In the genomic region with DNA sequence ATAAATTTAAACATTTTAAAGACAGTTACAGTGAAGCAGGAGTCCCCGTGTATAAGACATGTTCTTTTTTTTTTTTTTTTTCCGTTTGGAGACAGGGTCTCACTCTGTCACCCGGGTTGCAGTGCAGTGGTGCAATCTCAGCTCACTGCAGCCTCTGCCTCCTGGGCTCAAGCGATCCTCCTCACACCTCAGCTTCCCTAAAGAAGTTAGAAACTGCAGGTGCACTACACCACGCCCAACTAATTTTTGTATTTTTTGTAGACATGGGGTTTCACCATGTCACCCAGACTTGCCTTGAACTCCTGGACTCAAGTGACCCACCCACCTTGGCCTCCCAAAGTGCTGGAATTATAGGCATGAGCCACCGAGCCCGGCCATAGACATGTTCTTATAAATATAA, we compare ENCODE assay signal across 11 cellular contexts. TPM values are rescaled to one million over a fixed set of nuclear protein-coding genes. Genes with fewer than 3 reads are reported as not detected.
DNase-seq lines count a peak whose midpoint lies in the region; ATAC-seq, FAIRE-seq and TF ChIP-seq lines count a peak whose summit lies in the region.
"Had no signal": no experiment of that assay in that cellular context is flagged by ENCODE, and none has a peak within 500 bp of the region (broad histone marks: within the 10 kb centered on the region; RNA-seq: fewer than 3 reads in every experiment).

No MANE protein-coding gene starts in this region.

- no peak overlapping the region for H2AFZ ChIP-seq in OCI-LY7 (ENCODE audit: low read length)

- H3K27me3 Mint-ChIP-seq in activated naive CD4-positive, alpha-beta T cell treated with anti-CD3 and anti-CD28 coated beads for 36 hours (ENCODE audit: low read depth): no peaks in the 10 kb centered on the region
- no peaks in the 10 kb centered on the region for H3K27me3 Mint-ChIP-seq in dendritic cell treated with granulocyte-macrophage colony-stimulating factor and Interleukin-4, amounts not matched to agents 40 ng/mL and 50 ng/mL, for 4 days

- H3K27ac Mint-ChIP-seq in activated naive CD4-positive, alpha-beta T cell treated with anti-CD3 and anti-CD28 coated beads for 36 hours: peak overlapping the region; percentile 100
- H3K27ac Mint-ChIP-seq in dendritic cell treated with granulocyte-macrophage colony-stimulating factor and Interleukin-4, amounts not matched to agents 40 ng/mL and 50 ng/mL, for 4 days: peak overlapping the region; percentile 97

- intact Hi-C loops in activated naive CD4-positive, alpha-beta T cell treated with anti-CD3 and anti-CD28 coated beads for 36 hours (cut with micrococcal nuclease): no loop called here
- intact Hi-C loops in OCI-LY7 (cut with micrococcal nuclease; ENCODE audit: unreplicated experiment): no loop called here
- intact Hi-C loops in dendritic cell treated with granulocyte-macrophage colony-stimulating factor and Interleukin-4, amounts not matched to agents 40 ng/mL and 50 ng/mL, for 4 days (cut with micrococcal nuclease): no loop called here
- intact Hi-C loops in pancreas (cut with DNase I): no loop called here

- POLR2A ChIA-PET in OCI-LY7 (lab: Charles Lee): interaction anchor here (0.6 to 3.4 kb wide), 6 partner anchors 8 to 548 kb away, joined by 3 to 71 read pairs (median 4); a partner anchor contains a TSS

- H3K79me2 ChIP-seq in OCI-LY7 (ENCODE audit: insufficient read depth, low read depth, low read length): peaks cover 93% of the 10 kb centered on the region

- TF ChIP-seq CTCF in OCI-LY7 (conservative IDR thresholded peaks at IDR 0.05; ENCODE audit: low read length) (no peak), thoracic aorta (IDR thresholded peaks at IDR 0.05) (no peak), pancreas (IDR thresholded peaks at IDR 0.05) (no peak)

- H3K4me1 Mint-ChIP-seq in activated naive CD4-positive, alpha-beta T cell treated with anti-CD3 and anti-CD28 coated beads for 36 hours (ENCODE audit: low read depth): peaks cover 57% of the 10 kb centered on the region
- H3K4me1 Mint-ChIP-seq in dendritic cell treated with granulocyte-macrophage colony-stimulating factor and Interleukin-4, amounts not matched to agents 40 ng/mL and 50 ng/mL, for 4 days (ENCODE audit: low read depth): peaks cover 44% of the 10 kb centered on the region

- H3K4me3 ChIP-seq in OCI-LY7 (ENCODE audit: low read depth, low read length, poor library complexity, severe bottlenecking) (peak overlapping the region; percentile 73), thoracic aorta (peak overlapping the region; percentile 65), pancreas (peak overlapping the region in 1 of 4 donors; percentile 3)

- no peak for ATAC-seq in thoracic aorta (ENCODE audit: insufficient number of reproducible peaks, low FRiP score, low read depth)
- ATAC-seq in GM18861 (IDR thresholded peaks at IDR 0.05; ENCODE audit: unreplicated experiment): no peak
- no peak for ATAC-seq in pancreas

- H3K27ac ChIP-seq in OCI-LY7 (ENCODE audit: low read depth, low read length, poor library complexity, severe bottlenecking): peak overlapping the region; percentile 97
- no peak overlapping the region for H3K27ac ChIP-seq in thoracic aorta
- H3K27ac ChIP-seq in pancreas: peak overlapping the region in 1 of 4 donors; percentile 39

- 86% methylated on average over 7 of the region's 7 CpGs for WGBS in pancreas, 2 donors

- peak overlapping the region; percentile 93 for H3K4me2 ChIP-seq in OCI-LY7 (ENCODE audit: low read length)

- H3K9me3 ChIP-seq in OCI-LY7 (ENCODE audit: low read length): peaks cover 8% of the 10 kb centered on the region; the same call in 1 of the 2 replicates
- no peaks in the 10 kb centered on the region for H3K9me3 ChIP-seq in thoracic aorta
- H3K9me3 ChIP-seq in pancreas: no peaks in the 10 kb centered on the region

- CTCF ChIA-PET in activated naive CD4-positive, alpha-beta T cell treated with anti-CD3 and anti-CD28 coated beads for 36 hours (lab: Charles Lee): interaction anchor here (1.2 to 1.5 kb wide), 3 partner anchors 9 to 62 kb away, joined by 4 to 8 read pairs (median 4); no protein-coding TSS in a partner anchor
- CTCF ChIA-PET in OCI-LY7 (lab: Charles Lee; ENCODE audit: unreplicated experiment): no interaction called here

- DNase-seq in activated naive CD4-positive, alpha-beta T cell treated with anti-CD3 and anti-CD28 coated beads for 36 hours: peak; percentile 51
- DNase-seq in activated naive CD4-positive, alpha-beta T cell (lab: John Stamatoyannopoulos, UW): no peak
- peak; percentile 81 for DNase-seq in OCI-LY7 (ENCODE audit: low spot score)
- DNase-seq in thoracic aorta (ENCODE audit: low spot score): no peak
- no peak for DNase-seq in NCI-H526 treated with DMSO at 0.1 percent for 48 hours (lab: John Stamatoyannopoulos, UW)
- DNase-seq in pancreas: no peak
- DNase-seq: dermis blood vessel endothelial cell, NCI-H1092 treated with DMSO at 0.1 percent for 48 hours, posterior cingulate gyrus had no signal

- no peak for FAIRE-seq in pancreas (lab: Jason Lieb, UNC)

- no peaks in the 10 kb centered on the region for H3K9me3 Mint-ChIP-seq in activated naive CD4-positive, alpha-beta T cell treated with anti-CD3 and anti-CD28 coated beads for 36 hours
- H3K9me3 Mint-ChIP-seq in dendritic cell treated with granulocyte-macrophage colony-stimulating factor and Interleukin-4, amounts not matched to agents 40 ng/mL and 50 ng/mL, for 4 days: no peaks in the 10 kb centered on the region

- peaks cover 48% of the 10 kb centered on the region for H3K4me1 ChIP-seq in OCI-LY7 (ENCODE audit: insufficient read depth, low read length, poor library complexity, severe bottlenecking)
- H3K4me1 ChIP-seq in thoracic aorta (ENCODE audit: control insufficient read depth in 1 of 2, low read depth in 2 of 2): peaks cover 0 to 1% of the 10 kb centered on the region in 2 donors
- peaks cover 0 to 1% (median 0%) of the 10 kb centered on the region in 3 donors for H3K4me1 ChIP-seq in pancreas

- H3K27me3 ChIP-seq in thoracic aorta (replicated peaks; ENCODE audit: insufficient read depth) (no peaks in the 10 kb centered on the region), pancreas (no peaks in the 10 kb centered on the region)

- no peaks in the 10 kb centered on the region for H4K20me1 ChIP-seq in OCI-LY7 (ENCODE audit: insufficient read depth, low read length)

- H3K4me3 Mint-ChIP-seq in activated naive CD4-positive, alpha-beta T cell treated with anti-CD3 and anti-CD28 coated beads for 36 hours: peak overlapping the region; percentile 82
- H3K4me3 Mint-ChIP-seq in dendritic cell treated with granulocyte-macrophage colony-stimulating factor and Interleukin-4, amounts not matched to agents 40 ng/mL and 50 ng/mL, for 4 days: peak overlapping the region; percentile 88

- peaks cover 5% of the 10 kb centered on the region for H3K36me3 Mint-ChIP-seq in activated naive CD4-positive, alpha-beta T cell treated with anti-CD3 and anti-CD28 coated beads for 36 hours (ENCODE audit: low read depth)
- H3K36me3 Mint-ChIP-seq in dendritic cell treated with granulocyte-macrophage colony-stimulating factor and Interleukin-4, amounts not matched to agents 40 ng/mL and 50 ng/mL, for 4 days (ENCODE audit: low read depth): peaks cover 62% of the 10 kb centered on the region

- no peaks in the 10 kb centered on the region for H3K9me2 ChIP-seq in OCI-LY7 (ENCODE audit: insufficient read depth, low read length)

- BruUV-seq in OCI-LY7 (replicated peaks; lab: Mats Ljungman, UMichigan): no TSS peak

- H3K36me3 ChIP-seq in OCI-LY7 (ENCODE audit: insufficient read depth, low read length) (peaks cover 34% of the 10 kb centered on the region), thoracic aorta (no peaks in the 10 kb centered on the region), pancreas (no peaks in the 10 kb centered on the region)

RNA-seq across cellular contexts. Expression of a gene that starts 3.0 kb away (rescaled TPM):
- total RNA-seq in activated naive CD4-positive, alpha-beta T cell treated with anti-CD3 and anti-CD28 coated beads for 36 hours: 10 to 100 TPM in 1 of 2 experiments, 1 to 10 TPM in 1; 9.9 to 11.4 TPM
- total RNA-seq in OCI-LY7 (2014; rRNA removed; shearing (Covaris generic)): 14.5 and 17.4 TPM in 2 replicates
- total RNA-seq in OCI-LY7 (2022) (71.0 and 85.1 TPM in 2 replicates), thoracic aorta (10 to 100 TPM; 14.4 to 18.5 TPM), pancreas (10 to 100 TPM in 1 of 6 donors, 1 to 10 TPM in 2, under 1 TPM in 3; 0.12 to 10.7 (median 1.4) TPM)
- 1 to 10 TPM in 1 of 2 donors, under 1 TPM in 1; 0.76 to 1.1 TPM for polyA plus RNA-seq in pancreas

RNA-seq across cellular contexts. Expression of a gene that starts 10.5 kb away (rescaled TPM):
- total RNA-seq in activated naive CD4-positive, alpha-beta T cell treated with anti-CD3 and anti-CD28 coated beads for 36 hours: 10 to 100 TPM; 22.0 to 22.5 TPM
- total RNA-seq in OCI-LY7 (2014; rRNA removed; shearing (Covaris generic)): 11.6 and 14.1 TPM in 2 replicates
- total RNA-seq in OCI-LY7 (2022) (28.1 and 31.3 TPM in 2 replicates), thoracic aorta (10 to 100 TPM in 1 of 2 donors, 1 to 10 TPM in 1; 7.6 to 15.5 TPM), pancreas (1 to 10 TPM in 3 of 6 donors, under 1 TPM in 3; 0.20 to 8.5 (median 0.95) TPM)
- under 1 TPM; 0.61 to 0.99 TPM for polyA plus RNA-seq in pancreas
- total RNA-seq: dermis blood vessel endothelial cell had no signal

RNA-seq across cellular contexts. Expression of a gene that starts 13.8 kb away (rescaled TPM):
- under 1 TPM in 1 of 2 experiments, not detected in 1; 0.10 TPM for total RNA-seq in activated naive CD4-positive, alpha-beta T cell treated with anti-CD3 and anti-CD28 coated beads for 36 hours
- total RNA-seq in OCI-LY7 (2014; rRNA removed; shearing (Covaris generic)): 0.32 and 0.46 TPM in 2 replicates
- total RNA-seq in OCI-LY7 (2022) (1.4 TPM in 2 replicates), thoracic aorta (not detected), pancreas (under 1 TPM in 1 of 6 donors, not detected in 5; 0.34 TPM)
- polyA plus RNA-seq in pancreas: under 1 TPM; 0.27 to 0.38 TPM

Comparison
In these comparisons a context has a peak if more than half of its experiments do, and no peak if none do; other contexts are left out.
1. DNase-seq: peak in activated naive CD4-positive, alpha-beta T cell treated with anti-CD3 and anti-CD28 coated beads for 36 hours (single experiment) and OCI-LY7 (single experiment); none in activated naive CD4-positive, alpha-beta T cell (0 of 4), thoracic aorta (single experiment), NCI-H526 treated with DMSO at 0.1 percent for 48 hours (single experiment) and pancreas (0 of 6).